Comparison of ENCODE assay signal across 25 cellular contexts in genomic region chr10:71533936-71534335, GRCh38.
"Had no signal": no experiment of that assay in that cellular context is flagged by ENCODE, and none has a peak within 500 bp of the region (broad histone marks: within the 10 kb centered on the region; RNA-seq: fewer than 3 reads in every experiment).

No MANE protein-coding gene starts in this region.

- H3K27me3 ChIP-seq: breast epithelium, MG63 had no signal

- H3K9me3 Mint-ChIP-seq: activated CD4-positive, alpha-beta memory T cell treated with anti-CD3 and anti-CD28 coated beads for 36 hours; activated T-cell treated with anti-CD3 and anti-CD28 coated beads, Interleukin-2, amount 50 U/mL, for 72 hours; WTC11 had no signal

- H3K4me3 ChIP-seq: breast epithelium, MG63 had no signal

- H3K4me3 Mint-ChIP-seq: activated CD4-positive, alpha-beta memory T cell treated with anti-CD3 and anti-CD28 coated beads for 36 hours; activated CD4-positive, alpha-beta T cell treated with anti-CD3 and anti-CD28 coated beads, Interleukin-2, amount 10 ng/mL, durations not matched to agents 7 days and 5 days; activated T-cell treated with anti-CD3 and anti-CD28 coated beads, Interleukin-2, amount 50 U/mL, for 72 hours; T-helper 1 cell treated with Interleukin-12 subunit alpha and Interleukin-12 subunit beta and Interleukin-4 antibody, amounts not matched to agents 30 μg/mL and 1 μg/mL, for 36 hours; WTC11 had no signal

- H3K27ac Mint-ChIP-seq: activated CD4-positive, alpha-beta memory T cell treated with anti-CD3 and anti-CD28 coated beads for 36 hours; activated CD4-positive, alpha-beta T cell treated with anti-CD3 and anti-CD28 coated beads, Interleukin-2, amount 10 ng/mL, durations not matched to agents 7 days and 5 days; T-helper 1 cell treated with Interleukin-12 subunit alpha and Interleukin-12 subunit beta and Interleukin-4 antibody, amounts not matched to agents 30 μg/mL and 1 μg/mL, for 36 hours; WTC11 had no signal

- ATAC-seq: activated naive CD4-positive, alpha-beta T cell treated with anti-CD3 and anti-CD28 coated beads, Interleukin-2, amount 50 U/mL, for 72 hours; activated T-cell treated with anti-CD3 and anti-CD28 coated beads, Interleukin-2, amount 50 U/mL, for 72 hours; Panc1; Right ventricle myocardium inferior; WTC11 had no signal

- DNase-seq: activated CD4-positive, alpha-beta memory T cell treated with anti-CD3 and anti-CD28 coated beads for 36 hours; activated CD4-positive, alpha-beta T cell treated with anti-CD3 and anti-CD28 coated beads, Interleukin-2, amount 10 ng/mL, durations not matched to agents 7 days and 5 days; activated CD4-positive, CD25-positive, alpha-beta regulatory T cell treated with anti-CD3 and anti-CD28 coated beads, Interleukin-2, amount 50 U/mL, for 72 hours; activated CD8-positive, alpha-beta memory T cell treated with anti-CD3 and anti-CD28 coated beads for 24 hours; activated effector memory CD4-positive, alpha-beta T cell treated with Interleukin-2 at 50 U/mL for 16 hours; activated naive CD4-positive, alpha-beta T cell; activated T-cell treated with anti-CD3 and anti-CD28 coated beads, Interleukin-2, amount 50 U/mL, for 72 hours; caudate nucleus; MG63; MV-4-11; NCI-H1092 treated with DMSO at 0.1 percent for 48 hours; NCI-H1417 treated with DMSO at 0.1 percent for 48 hours; NCI-H1694; NCI-H2029 treated with DMSO at 0.1 percent for 48 hours; NCI-H345; NCI-H510A; NCI-H526 treated with DMSO at 0.1 percent for 48 hours; NCI-H82; RPMI8226 had no signal

- H3K36me3 Mint-ChIP-seq: activated CD4-positive, alpha-beta memory T cell treated with anti-CD3 and anti-CD28 coated beads for 36 hours; activated naive CD4-positive, alpha-beta T cell treated with anti-CD3 and anti-CD28 coated beads, Interleukin-2, amount 50 U/mL, for 72 hours; WTC11 had no signal

- H3K4me1 ChIP-seq: breast epithelium had no signal

- H3K9me3 ChIP-seq: breast epithelium, MG63 had no signal

- H3K27ac ChIP-seq: breast epithelium had no signal

- H3K27me3 Mint-ChIP-seq: activated CD4-positive, alpha-beta memory T cell treated with anti-CD3 and anti-CD28 coated beads for 36 hours; activated CD4-positive, alpha-beta T cell treated with anti-CD3 and anti-CD28 coated beads, Interleukin-2, amount 10 ng/mL, durations not matched to agents 7 days and 5 days had no signal

- H3K36me3 ChIP-seq: breast epithelium, MG63 had no signal
